ENCODE assay signal across 15 cellular contexts in genomic region chr2:151544449-151544848, GRCh38.
"Had no signal": no experiment of that assay in that cellular context is flagged by ENCODE, and none has a peak within 500 bp of the region (broad histone marks: within the 10 kb centered on the region; RNA-seq: fewer than 3 reads in every experiment).

No MANE protein-coding gene starts in this region.

- H3K4me3 ChIP-seq: heart left ventricle, ovary, SJCRH30 had no signal

- H3K27ac ChIP-seq: epithelial cell of prostate, heart left ventricle, ovary, SJCRH30, WERI-Rb-1 had no signal

- DNase-seq: activated CD4-positive, alpha-beta T cell treated with anti-CD3 and anti-CD28 coated beads for 36 hours; activated CD8-positive, alpha-beta memory T cell treated with anti-CD3 and anti-CD28 coated beads, Interleukin-2, amount 50 U/mL, for 48 hours; activated CD8-positive, alpha-beta T cell treated with anti-CD3 and anti-CD28 coated beads for 36 hours; activated naive CD4-positive, alpha-beta T cell treated with Interleukin-2 at 50 U/mL for 16 hours; activated naive CD8-positive, alpha-beta T cell treated with anti-CD3 and anti-CD28 coated beads, Interleukin-2, amount 50 U/mL, for 24 hours; effector memory CD8-positive, alpha-beta T cell; heart left ventricle; left ventricle myocardium superior; ovary; SJCRH30; small intestine; T-helper 9 cell; trophoblast cell; WERI-Rb-1 had no signal

- ATAC-seq: activated CD4-positive, alpha-beta T cell treated with anti-CD3 and anti-CD28 coated beads for 36 hours; activated CD8-positive, alpha-beta T cell treated with anti-CD3 and anti-CD28 coated beads for 36 hours; activated naive CD8-positive, alpha-beta T cell treated with anti-CD3 and anti-CD28 coated beads, Interleukin-2, amount 50 U/mL, for 24 hours; effector memory CD8-positive, alpha-beta T cell; heart left ventricle; left ventricle myocardium superior had no signal

- H3K36me3 ChIP-seq: heart left ventricle, ovary, WERI-Rb-1 had no signal

- H3K4me1 ChIP-seq: heart left ventricle, SJCRH30 had no signal

- H3K9me3 ChIP-seq: heart left ventricle, ovary, SJCRH30 had no signal

- H3K27me3 ChIP-seq: heart left ventricle, ovary, SJCRH30 had no signal
